In the genomic region with DNA sequence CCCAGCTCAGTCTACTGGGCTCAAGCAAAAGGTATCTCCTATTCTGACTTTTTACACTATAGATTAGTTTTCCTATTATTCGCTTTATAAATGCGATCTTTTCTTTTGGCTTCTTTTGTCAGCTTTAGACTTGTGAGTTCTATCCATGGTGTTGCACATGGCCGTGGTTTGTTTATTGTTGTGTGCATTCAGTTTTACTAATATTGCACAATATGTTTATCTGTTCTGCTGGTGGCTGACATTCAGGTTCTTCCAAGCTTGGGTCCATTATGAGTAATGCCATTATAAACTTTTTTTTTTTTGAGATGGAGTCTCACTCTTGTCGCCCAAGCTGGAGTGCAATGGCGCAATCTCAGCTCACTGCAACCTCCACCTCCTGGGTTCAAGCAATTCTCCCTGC, we compare ENCODE assay signal across 4 cellular contexts. TPM values are rescaled to one million over a fixed set of nuclear protein-coding genes. Genes with fewer than 3 reads are reported as not detected.
"Had no signal": no experiment of that assay in that cellular context is flagged by ENCODE, and none has a peak within 500 bp of the region (broad histone marks: within the 10 kb centered on the region; RNA-seq: fewer than 3 reads in every experiment).

No MANE protein-coding gene starts in this region.

RNA-seq across cellular contexts. Expression of gene FANK1, which starts 30.9 kb away (rescaled TPM):
- total RNA-seq: natural killer cell; natural killer cell treated with Interleukin-12 subunit alpha and Interleukin-12 subunit beta and Interleukin-15 and Interleukin-18, amount 100 ng/mL, for 72 hours; skeletal muscle tissue had no signal
- polyA plus RNA-seq: naive thymus-derived CD8-positive, alpha-beta T cell had no signal
